In the genomic region with DNA sequence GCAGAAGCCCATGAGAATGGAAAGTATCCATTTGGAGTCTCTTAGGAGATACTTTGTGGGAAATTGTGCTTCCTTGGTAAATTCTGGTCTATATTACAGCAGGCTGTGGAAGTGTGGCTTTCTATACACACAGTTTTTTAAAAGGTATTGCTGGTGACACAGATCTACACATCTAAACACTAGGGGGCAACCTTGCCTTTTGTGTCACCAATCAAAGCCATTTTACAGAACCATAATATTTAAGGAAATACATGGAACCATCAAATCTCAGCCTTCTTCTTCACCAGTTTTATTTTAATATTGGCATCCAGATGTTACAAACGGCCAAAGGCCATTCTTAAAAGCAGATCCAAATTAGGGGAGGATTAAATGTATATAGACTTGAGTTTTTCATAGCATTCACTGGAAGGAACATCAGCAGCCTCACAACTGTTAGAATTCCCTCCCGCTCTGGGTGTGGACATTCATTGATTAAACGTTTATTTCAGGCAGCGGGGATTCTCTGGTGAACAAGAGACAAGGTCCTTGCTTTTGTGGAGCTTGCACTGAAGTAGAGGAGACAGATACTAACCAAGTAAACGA, we compare ENCODE assay signal across 8 cellular contexts.
DNase-seq lines count a peak whose midpoint lies in the region; ATAC-seq and TF ChIP-seq lines count a peak whose summit lies in the region.

No MANE protein-coding gene starts in this region.

- TF ChIP-seq POLR2A in thyroid gland (IDR thresholded peaks at IDR 0.05) = no peak

- TF ChIP-seq CTCF in GM12872 (IDR thresholded peaks at IDR 0.05; ENCODE audit: insufficient read depth, low read depth, low read length) (peak; percentile 63), LNCAP (IDR thresholded peaks at IDR 0.05) (peak; percentile 77), thyroid gland (IDR thresholded peaks at IDR 0.05) (peak; percentile 59 to 86 (median 71))

- WGBS in thyroid gland, 2 donors = 46 to 51% methylated on average over 5 of the region's 5 CpGs

- H3K36me3 ChIP-seq in thyroid gland = no peaks in the 10 kb centered on the region

- peak; percentile 87 for DNase-seq in Ammon's horn (ENCODE audit: low spot score)
- peak; percentile 36 to 65 for DNase-seq in SHP77 (lab: John Stamatoyannopoulos, UW)
- peak; percentile 74 for DNase-seq in cerebellar cortex (ENCODE audit: low spot score)
- DNase-seq in left lobe of liver (ENCODE audit: low spot score) = no peak
- peak; percentile 17 to 25 for DNase-seq in thyroid gland
- DNase-seq in activated CD8-positive, alpha-beta memory T cell treated with anti-CD3 and anti-CD28 coated beads for 24 hours = no peak

- H3K4me1 ChIP-seq in thyroid gland = peaks cover 4 to 12% of the 10 kb centered on the region in 2 donors

- H3K9me3 ChIP-seq in thyroid gland = no peaks in the 10 kb centered on the region

- intact Hi-C loops in thyroid gland (cut with DNase I) = loop anchor here (2.0 to 10.0 kb wide), 2 partner anchors 205 to 373 kb away; a partner anchor contains a TSS

- peak; percentile 95 for ATAC-seq in left lobe of liver

- H3K4me3 ChIP-seq in thyroid gland (replicated peaks in 1 of 3) = no peak overlapping the region

- H3K27ac ChIP-seq in thyroid gland = no peak overlapping the region

- no peaks in the 10 kb centered on the region for H3K27me3 ChIP-seq in thyroid gland

Comparison
In these comparisons a context has a peak if more than half of its experiments do, and no peak if none do; other contexts are left out.
1. DNase-seq: peak in Ammon's horn (single experiment), SHP77 (2 of 2), cerebellar cortex (single experiment) and thyroid gland (2 of 2); none in left lobe of liver (single experiment) and activated CD8-positive, alpha-beta memory T cell treated with anti-CD3 and anti-CD28 coated beads for 24 hours (single experiment).
2. Peak in every context shown above with its lines, with median percentiles within 50 percentile points of each other: CTCF ChIP-seq.